24 cellular contexts compared by ENCODE assay signal in genomic region chr7:15924910-15925309, GRCh38.
DNase-seq lines count a peak whose midpoint lies in the region; ATAC-seq, FAIRE-seq and TF ChIP-seq lines count a peak whose summit lies in the region.
"Had no signal": no experiment of that assay in that cellular context is flagged by ENCODE, and none has a peak within 500 bp of the region (broad histone marks: within the 10 kb centered on the region; RNA-seq: fewer than 3 reads in every experiment).

No MANE protein-coding gene starts in this region.

- H3K9me3 ChIP-seq in CD4-positive, alpha-beta memory T cell (ENCODE audit: control insufficient read depth in 1 of 2, low read length in 2 of 2), result peaks cover 0 to 5% of the 10 kb centered on the region in 2 donors
- H3K9me3 ChIP-seq: BE2C, BLaER1 had no signal

- no peak overlapping the region for H3K27ac Mint-ChIP-seq in CD4-positive, alpha-beta memory T cell
- no peak overlapping the region for H3K27ac Mint-ChIP-seq in endothelial cell (ENCODE audit: unreplicated experiment)
- H3K27ac Mint-ChIP-seq in effector memory CD8-positive, alpha-beta T cell, result no peak overlapping the region
- no peak overlapping the region for H3K27ac Mint-ChIP-seq in activated T-cell treated with anti-CD3 and anti-CD28 coated beads, Interleukin-2, amount 50 U/mL, for 72 hours
- H3K27ac Mint-ChIP-seq: CD14-positive monocyte; CD4-positive, CD25-positive, alpha-beta regulatory T cell; CD8-positive, alpha-beta T cell had no signal

- no peak overlapping the region for H3K27ac ChIP-seq in foreskin keratinocyte
- H3K27ac ChIP-seq in CD4-positive, alpha-beta memory T cell (ENCODE audit: low read depth, low read length), result no peak overlapping the region
- H3K27ac ChIP-seq: BLaER1 had no signal

- no peaks in the 10 kb centered on the region for H3K4me1 Mint-ChIP-seq in CD4-positive, alpha-beta memory T cell
- no peaks in the 10 kb centered on the region for H3K4me1 Mint-ChIP-seq in endothelial cell (ENCODE audit: unreplicated experiment)
- no peaks in the 10 kb centered on the region for H3K4me1 Mint-ChIP-seq in effector memory CD8-positive, alpha-beta T cell (ENCODE audit: low read depth in 2 of 2)
- no peaks in the 10 kb centered on the region for H3K4me1 Mint-ChIP-seq in activated T-cell treated with anti-CD3 and anti-CD28 coated beads, Interleukin-2, amount 50 U/mL, for 72 hours (ENCODE audit: low read depth)
- H3K4me1 Mint-ChIP-seq: CD14-positive monocyte; CD4-positive, CD25-positive, alpha-beta regulatory T cell had no signal

- peak; percentile 33 for DNase-seq in NCI-H226
- peak; percentile 47 for DNase-seq in bronchial epithelial cell (ENCODE audit: low read depth)
- DNase-seq in foreskin keratinocyte, result peak; percentile 11 to 82
- no peak for DNase-seq in CD4-positive, alpha-beta memory T cell
- DNase-seq in endothelial cell (ENCODE audit: low spot score), result no peak
- DNase-seq in effector memory CD8-positive, alpha-beta T cell, result no peak
- no peak for DNase-seq in activated T-cell treated with anti-CD3 and anti-CD28 coated beads, Interleukin-2, amount 50 U/mL, for 72 hours
- DNase-seq: 8988T; ACHN; BE2C; C1 segment of cervical spinal cord; Caco-2; Calu3; CD4-positive, CD25-positive, alpha-beta regulatory T cell; CD8-positive, alpha-beta T cell; DMS79 treated with DMSO at 0.1 percent for 48 hours; GF-D8 had no signal

- H3K4me3 Mint-ChIP-seq in CD4-positive, alpha-beta memory T cell, result no peak overlapping the region
- H3K4me3 Mint-ChIP-seq in endothelial cell (ENCODE audit: unreplicated experiment), result no peak overlapping the region
- H3K4me3 Mint-ChIP-seq in effector memory CD8-positive, alpha-beta T cell, result no peak overlapping the region
- H3K4me3 Mint-ChIP-seq in activated T-cell treated with anti-CD3 and anti-CD28 coated beads, Interleukin-2, amount 50 U/mL, for 72 hours, result no peak overlapping the region
- H3K4me3 Mint-ChIP-seq: CD14-positive monocyte; CD4-positive, CD25-positive, alpha-beta regulatory T cell; CD8-positive, alpha-beta T cell had no signal

- POLR2A ChIA-PET in CD4-positive, alpha-beta memory T cell (lab: Charles Lee; ENCODE audit: partially characterized antibody), result no interaction called here

- TF ChIP-seq CTCF in bronchial epithelial cell (IDR thresholded peaks at IDR 0.05; ENCODE audit: insufficient read depth, low read length, severe bottlenecking) (no peak), foreskin keratinocyte (conservative IDR thresholded peaks at IDR 0.05) (no peak), endothelial cell (IDR thresholded peaks at IDR 0.05; ENCODE audit: unreplicated experiment) (no peak)

- H3K4me3 ChIP-seq in bronchial epithelial cell (ENCODE audit: low read depth, low read length), result no peak overlapping the region
- no peak overlapping the region for H3K4me3 ChIP-seq in CD4-positive, alpha-beta memory T cell (ENCODE audit: low read length in 2 of 2)
- H3K4me3 ChIP-seq: BLaER1 had no signal

- FAIRE-seq in bronchial epithelial cell (lab: Jason Lieb, UNC), result peak; percentile 28
- FAIRE-seq: A204.1, D721Med, G401.6, GM12891, GM19239 had no signal

- intact Hi-C loops in CD4-positive, alpha-beta memory T cell (cut with micrococcal nuclease), result no loop called here

- H3K4me1 ChIP-seq in foreskin keratinocyte, result no peaks in the 10 kb centered on the region
- H3K4me1 ChIP-seq in CD4-positive, alpha-beta memory T cell (ENCODE audit: insufficient read depth, low read length), result no peaks in the 10 kb centered on the region
- H3K4me1 ChIP-seq: BE2C, BLaER1, Caco-2 had no signal

- H3K36me3 Mint-ChIP-seq in CD4-positive, alpha-beta memory T cell, result no peaks in the 10 kb centered on the region
- H3K36me3 Mint-ChIP-seq in endothelial cell (ENCODE audit: low read depth, unreplicated experiment), result no peaks in the 10 kb centered on the region
- H3K36me3 Mint-ChIP-seq in effector memory CD8-positive, alpha-beta T cell (ENCODE audit: insufficient read depth), result peaks cover 2% of the 10 kb centered on the region
- H3K36me3 Mint-ChIP-seq in activated T-cell treated with anti-CD3 and anti-CD28 coated beads, Interleukin-2, amount 50 U/mL, for 72 hours (ENCODE audit: insufficient read depth in 2 of 2), result no peaks in the 10 kb centered on the region
- H3K36me3 Mint-ChIP-seq: CD14-positive monocyte; CD4-positive, CD25-positive, alpha-beta regulatory T cell; CD8-positive, alpha-beta T cell had no signal

- CTCF ChIA-PET in CD4-positive, alpha-beta memory T cell (lab: Charles Lee; ENCODE audit: partially characterized antibody), result no interaction called here

- H3K27me3 ChIP-seq in bronchial epithelial cell (ENCODE audit: control insufficient read depth, insufficient read depth, low read length) (no peaks in the 10 kb centered on the region), foreskin keratinocyte (no peaks in the 10 kb centered on the region)
- H3K27me3 ChIP-seq in CD4-positive, alpha-beta memory T cell (ENCODE audit: insufficient read depth, low read length), result no peaks in the 10 kb centered on the region
- H3K27me3 ChIP-seq: BE2C, BLaER1 had no signal

- H3K27me3 Mint-ChIP-seq in CD4-positive, alpha-beta memory T cell, result no peaks in the 10 kb centered on the region
- H3K27me3 Mint-ChIP-seq in endothelial cell (ENCODE audit: unreplicated experiment), result no peaks in the 10 kb centered on the region
- no peaks in the 10 kb centered on the region for H3K27me3 Mint-ChIP-seq in effector memory CD8-positive, alpha-beta T cell
- H3K27me3 Mint-ChIP-seq in activated T-cell treated with anti-CD3 and anti-CD28 coated beads, Interleukin-2, amount 50 U/mL, for 72 hours (ENCODE audit: low read depth), result no peaks in the 10 kb centered on the region
- H3K27me3 Mint-ChIP-seq: CD4-positive, CD25-positive, alpha-beta regulatory T cell had no signal

- no peaks in the 10 kb centered on the region for H3K36me3 ChIP-seq in bronchial epithelial cell (ENCODE audit: control insufficient read depth, insufficient read depth, low read length)
- H3K36me3 ChIP-seq in CD4-positive, alpha-beta memory T cell (ENCODE audit: insufficient read depth, low read length), result no peaks in the 10 kb centered on the region
- H3K36me3 ChIP-seq: BE2C, BLaER1 had no signal

- peak; percentile 55 for ATAC-seq in foreskin keratinocyte
- ATAC-seq in effector memory CD8-positive, alpha-beta T cell (replicated peaks), result no peak
- no peak for ATAC-seq in activated T-cell treated with anti-CD3 and anti-CD28 coated beads, Interleukin-2, amount 50 U/mL, for 72 hours (replicated peaks in 1 of 2)
- ATAC-seq: CD8-positive, alpha-beta T cell had no signal

- peaks cover 5 to 12% (median 11%) of the 10 kb centered on the region in 8 donors for H3K9me3 Mint-ChIP-seq in CD4-positive, alpha-beta memory T cell
- H3K9me3 Mint-ChIP-seq in endothelial cell (ENCODE audit: unreplicated experiment), result no peaks in the 10 kb centered on the region
- peaks cover 6 to 7% of the 10 kb centered on the region in 2 donors for H3K9me3 Mint-ChIP-seq in effector memory CD8-positive, alpha-beta T cell
- peaks cover 1% of the 10 kb centered on the region in 2 donors for H3K9me3 Mint-ChIP-seq in activated T-cell treated with anti-CD3 and anti-CD28 coated beads, Interleukin-2, amount 50 U/mL, for 72 hours

Comparison
In these comparisons a context has a peak if more than half of its experiments do, and no peak if none do; other contexts are left out.
1. DNase-seq: peak in NCI-H226 (single experiment), bronchial epithelial cell (single experiment) and foreskin keratinocyte (2 of 2); none in CD4-positive, alpha-beta memory T cell (0 of 5), endothelial cell (single experiment), effector memory CD8-positive, alpha-beta T cell (0 of 3) and activated T-cell treated with anti-CD3 and anti-CD28 coated beads, Interleukin-2, amount 50 U/mL, for 72 hours (0 of 2).